1 cellular context compared by ENCODE assay signal in the genomic region with DNA sequence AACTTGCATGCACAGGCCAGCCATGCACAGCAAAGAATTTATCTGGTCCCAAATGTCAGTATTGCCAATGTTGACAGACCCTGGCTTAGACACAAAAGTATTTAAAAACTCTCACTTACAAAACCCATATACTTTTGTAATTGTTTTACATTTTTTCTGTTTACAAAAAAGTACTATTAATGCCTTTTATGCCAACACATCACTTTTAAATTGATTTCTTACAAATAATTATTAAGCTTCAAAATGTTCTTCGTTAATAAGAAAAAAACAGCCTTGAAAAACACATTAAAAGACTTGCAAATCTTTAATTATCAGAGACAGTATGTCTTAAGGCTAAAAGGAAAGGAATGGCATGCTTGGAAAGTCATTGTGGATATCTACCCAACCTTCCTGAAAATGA.
TF ChIP-seq lines count a peak whose summit lies in the region.

No MANE protein-coding gene starts in this region.

TF ChIP-seq in HepG2, 621 proteins besides CTCF, POLR2A, EP300 and RAD21 (continued from another document):
- TF ChIP-seq AGO1 (IDR thresholded peaks at IDR 0.05; ENCODE audit: low read depth, low read length, poor library complexity, severe bottlenecking) (no peak), ZNF264 (CRISPR knock-in tag; IDR thresholded peaks at IDR 0.05) (no peak)
